In the genomic region with DNA sequence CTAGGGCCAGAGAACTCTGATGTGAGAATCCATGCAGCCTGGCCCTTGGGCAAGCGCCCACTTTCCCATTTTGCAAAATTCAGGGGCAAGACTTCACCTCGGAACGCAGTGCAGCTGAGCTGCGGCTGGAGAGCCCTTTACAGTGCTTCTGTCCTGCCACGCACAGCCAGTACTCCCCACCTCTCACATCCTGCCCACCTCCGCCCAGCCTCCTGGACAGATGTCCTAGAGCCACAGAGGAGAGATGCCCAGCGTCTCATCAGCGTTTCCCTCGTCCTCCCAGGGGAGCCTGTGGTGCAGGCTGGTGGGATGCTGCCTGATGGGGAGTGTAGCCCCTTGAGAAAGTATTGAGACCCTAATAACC, we compare ENCODE assay signal across 17 cellular contexts. TPM values are rescaled to one million over a fixed set of nuclear protein-coding genes. Genes with fewer than 3 reads are reported as not detected.
A peak's percentile ranks its signal among the peaks of the same experiment; 100 is the strongest.
DNase-seq lines count a peak whose midpoint lies in the region; ATAC-seq and TF ChIP-seq lines count a peak whose summit lies in the region.
"Had no signal": no experiment of that assay in that cellular context is flagged by ENCODE, and none has a peak within 500 bp of the region (broad histone marks: within the 10 kb centered on the region; RNA-seq: fewer than 3 reads in every experiment).

No MANE protein-coding gene starts in this region.

- H3K4me1 ChIP-seq in osteoblast (ENCODE audit: insufficient read depth, low read length) (no peaks in the 10 kb centered on the region), SJCRH30 (no peaks in the 10 kb centered on the region)

- TF ChIP-seq POLR2A in GM19099 (IDR thresholded peaks at IDR 0.05; ENCODE audit: extremely low read depth, insufficient read length, low read depth): peak; percentile 29

- DNase-seq in activated CD4-positive, CD25-positive, alpha-beta regulatory T cell treated with anti-CD3 and anti-CD28 coated beads, Interleukin-2, amount 50 U/mL, for 72 hours: peak; percentile 26
- DNase-seq in activated naive CD4-positive, alpha-beta T cell treated with anti-CD3 and anti-CD28 coated beads, Interleukin-2, amount 10 ng/mL, durations not matched to agents 7 days and 5 days: peak; percentile 18
- DNase-seq in osteoblast (ENCODE audit: insufficient read length, low spot score, missing footprints): peak; percentile 72
- DNase-seq in SJCRH30: no peak
- no peak for DNase-seq in HPDE6-E6E7 (ENCODE audit: extremely low spot score)
- DNase-seq: COR-L47, left colon, NCI-H146, NCI-H69, trophoblast cell had no signal

- H3K27me3 ChIP-seq in osteoblast (ENCODE audit: insufficient read depth, low read length) (no peaks in the 10 kb centered on the region), SJCRH30 (peaks cover 49% of the 10 kb centered on the region)

- no peaks in the 10 kb centered on the region for H3K36me3 ChIP-seq in osteoblast (ENCODE audit: insufficient read depth, low read length)
- no peaks in the 10 kb centered on the region for H3K36me3 ChIP-seq in SJCRH30

- H3K27me3 Mint-ChIP-seq in activated naive CD4-positive, alpha-beta T cell treated with anti-CD3 and anti-CD28 coated beads, Interleukin-2, amount 10 ng/mL, durations not matched to agents 7 days and 5 days: peaks cover 4% of the 10 kb centered on the region

- no peak overlapping the region for H3K4me2 ChIP-seq in osteoblast (ENCODE audit: insufficient read depth, low read length)

- no peaks in the 10 kb centered on the region for H3K9me3 Mint-ChIP-seq in activated naive CD4-positive, alpha-beta T cell treated with anti-CD3 and anti-CD28 coated beads, Interleukin-2, amount 10 ng/mL, durations not matched to agents 7 days and 5 days
- H3K9me3 Mint-ChIP-seq: activated naive CD4-positive, alpha-beta T cell treated with anti-CD3 and anti-CD28 coated beads, Interleukin-2, amount 50 U/mL, for 72 hours; neural crest cell had no signal

- H3K9me3 ChIP-seq in osteoblast (ENCODE audit: low read depth, low read length) (no peaks in the 10 kb centered on the region), SJCRH30 (replicated peaks) (no peaks in the 10 kb centered on the region)

- TF ChIP-seq CTCF in osteoblast (IDR thresholded peaks at IDR 0.05; ENCODE audit: extremely low read depth, low read depth, low read length): no peak

- CTCF ChIA-PET in activated naive CD4-positive, alpha-beta T cell treated with anti-CD3 and anti-CD28 coated beads, Interleukin-2, amount 10 ng/mL, durations not matched to agents 7 days and 5 days (lab: Charles Lee): no interaction called here

- H3K27ac Mint-ChIP-seq in activated naive CD4-positive, alpha-beta T cell treated with anti-CD3 and anti-CD28 coated beads, Interleukin-2, amount 10 ng/mL, durations not matched to agents 7 days and 5 days: peak overlapping the region; percentile 72

- no peaks in the 10 kb centered on the region for H3K79me2 ChIP-seq in osteoblast (ENCODE audit: insufficient read depth, low read length)

- H3K4me1 Mint-ChIP-seq in activated naive CD4-positive, alpha-beta T cell treated with anti-CD3 and anti-CD28 coated beads, Interleukin-2, amount 10 ng/mL, durations not matched to agents 7 days and 5 days: peaks cover 7% of the 10 kb centered on the region
- H3K4me1 Mint-ChIP-seq: neural crest cell had no signal

- no peak overlapping the region for H3K27ac ChIP-seq in osteoblast (ENCODE audit: low read depth, low read length)
- no peak overlapping the region for H3K27ac ChIP-seq in SJCRH30
- H3K27ac ChIP-seq: 22Rv1 had no signal

- H3K4me3 Mint-ChIP-seq in activated naive CD4-positive, alpha-beta T cell treated with anti-CD3 and anti-CD28 coated beads, Interleukin-2, amount 10 ng/mL, durations not matched to agents 7 days and 5 days: no peak overlapping the region
- H3K4me3 Mint-ChIP-seq: neural crest cell had no signal

- no peak overlapping the region for H3K4me3 ChIP-seq in osteoblast (ENCODE audit: insufficient read depth, low read length)
- H3K4me3 ChIP-seq in SJCRH30: no peak overlapping the region

- no peak overlapping the region for H2AFZ ChIP-seq in osteoblast (ENCODE audit: low read length)

- ATAC-seq in activated CD4-positive, CD25-positive, alpha-beta regulatory T cell treated with anti-CD3 and anti-CD28 coated beads, Interleukin-2, amount 50 U/mL, for 24 hours: no peak
- no peak for ATAC-seq in GM21717 (IDR thresholded peaks at IDR 0.05; ENCODE audit: unreplicated experiment)
- ATAC-seq: activated naive CD4-positive, alpha-beta T cell treated with anti-CD3 and anti-CD28 coated beads, Interleukin-2, amount 50 U/mL, for 72 hours; left colon; Right ventricle myocardium inferior had no signal

- no peaks in the 10 kb centered on the region for H4K20me1 ChIP-seq in osteoblast (ENCODE audit: insufficient read depth, low read length)

- H3K36me3 Mint-ChIP-seq in activated naive CD4-positive, alpha-beta T cell treated with anti-CD3 and anti-CD28 coated beads, Interleukin-2, amount 10 ng/mL, durations not matched to agents 7 days and 5 days: peaks cover 42% of the 10 kb centered on the region
- H3K36me3 Mint-ChIP-seq: activated naive CD4-positive, alpha-beta T cell treated with anti-CD3 and anti-CD28 coated beads, Interleukin-2, amount 50 U/mL, for 72 hours had no signal

RNA-seq across cellular contexts. Expression of a gene that starts 29.6 kb away (rescaled TPM):
- 1.8 and 3.6 TPM in 2 replicates for total RNA-seq in osteoblast
- 0.02 TPM in 1 of 2 replicates, not detected in the other for total RNA-seq in SJCRH30 (2014; rRNA removed; shearing (Covaris generic))

Comparison
In these comparisons a context has a peak if more than half of its experiments do, and no peak if none do; other contexts are left out.
1. DNase-seq: peak in activated CD4-positive, CD25-positive, alpha-beta regulatory T cell treated with anti-CD3 and anti-CD28 coated beads, Interleukin-2, amount 50 U/mL, for 72 hours (single experiment), activated naive CD4-positive, alpha-beta T cell treated with anti-CD3 and anti-CD28 coated beads, Interleukin-2, amount 10 ng/mL, durations not matched to agents 7 days and 5 days (single experiment) and osteoblast (single experiment); none in SJCRH30 (0 of 2) and HPDE6-E6E7 (single experiment).